ENCODE assay signal across 8 cellular contexts in the genomic region with DNA sequence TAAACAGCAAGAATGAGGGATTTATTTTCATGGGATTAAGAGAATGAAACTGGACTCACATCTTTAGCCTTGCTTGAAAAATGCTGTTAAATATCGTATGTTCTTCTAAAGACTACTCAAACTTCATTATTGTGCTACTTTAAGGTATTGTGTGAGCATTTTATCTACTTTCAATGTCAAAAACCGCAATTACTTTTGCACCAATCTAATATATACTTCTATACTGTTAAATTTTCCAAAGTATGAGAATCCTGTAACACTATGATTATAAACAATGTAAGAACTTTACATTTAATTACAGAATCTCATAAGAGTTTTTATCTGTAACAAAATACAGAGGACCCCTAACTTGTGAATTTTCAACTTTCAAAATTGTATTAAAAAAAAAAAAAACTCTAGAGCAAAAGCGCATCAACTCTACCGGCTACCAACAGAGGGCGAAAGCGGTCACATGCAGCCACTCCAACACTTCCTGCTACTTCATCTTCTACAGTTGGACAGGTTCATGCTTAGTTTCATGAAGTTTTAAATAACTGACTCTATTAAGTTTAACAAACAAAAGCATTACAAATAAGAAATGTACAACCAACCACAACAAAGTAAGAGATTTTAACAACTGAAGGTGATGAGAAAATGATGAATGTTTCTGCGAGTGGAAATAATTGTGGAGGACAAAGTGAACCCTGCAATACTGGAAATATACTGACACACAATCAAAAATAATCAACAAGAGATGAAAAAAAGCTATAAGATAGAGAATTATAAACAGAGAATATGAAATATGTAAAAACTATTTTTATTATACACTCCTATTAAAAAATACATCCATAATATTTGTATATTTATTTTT.
DNase-seq lines count a peak whose midpoint lies in the region; ATAC-seq lines count a peak whose summit lies in the region.

No MANE protein-coding gene starts in this region.

- ATAC-seq in HG02571 (IDR thresholded peaks at IDR 0.05; ENCODE audit: unreplicated experiment) (no peak), GM21576 (IDR thresholded peaks at IDR 0.05; ENCODE audit: unreplicated experiment) (no peak)

- DNase-seq in COLO829 (ENCODE audit: low spot score) = peak; percentile 45
- DNase-seq in HK-2 (ENCODE audit: unreplicated experiment) = peak; percentile 37
- peak; percentile 25 for DNase-seq in SW480 (ENCODE audit: low spot score)
- DNase-seq in amniotic stem cell (lab: John Stamatoyannopoulos, UW) = peak; percentile 15
- peak; percentile 53 for DNase-seq in kidney tubule cell (ENCODE audit: low spot score)
- DNase-seq in stimulated activated CD8-positive, alpha-beta memory T cell treated with anti-CD3 and anti-CD28 coated beads, Interleukin-15, amount 100 ng/mL, for 48 hours (ENCODE audit: low read depth in 2 of 2) = peak; percentile 23 to 24
